In genomic region chr22:35354068-35354467, GRCh38 we compare ENCODE assay signal across 1 cellular context.
TF ChIP-seq lines count a peak whose summit lies in the region.

No MANE protein-coding gene starts in this region.

TF ChIP-seq in H1, 55 proteins besides CTCF, POLR2A, EP300 and RAD21:
- no peak for TF ChIP-seq TCF12 (IDR thresholded peaks at IDR 0.05; ENCODE audit: low read depth, low read length)
- peak; percentile 65; the same call in 1 of the 2 replicates for TF ChIP-seq KDM1A (IDR thresholded peaks at IDR 0.05; ENCODE audit: borderline replicate concordance, low read length)
